9 cellular contexts compared by ENCODE assay signal in the genomic region with DNA sequence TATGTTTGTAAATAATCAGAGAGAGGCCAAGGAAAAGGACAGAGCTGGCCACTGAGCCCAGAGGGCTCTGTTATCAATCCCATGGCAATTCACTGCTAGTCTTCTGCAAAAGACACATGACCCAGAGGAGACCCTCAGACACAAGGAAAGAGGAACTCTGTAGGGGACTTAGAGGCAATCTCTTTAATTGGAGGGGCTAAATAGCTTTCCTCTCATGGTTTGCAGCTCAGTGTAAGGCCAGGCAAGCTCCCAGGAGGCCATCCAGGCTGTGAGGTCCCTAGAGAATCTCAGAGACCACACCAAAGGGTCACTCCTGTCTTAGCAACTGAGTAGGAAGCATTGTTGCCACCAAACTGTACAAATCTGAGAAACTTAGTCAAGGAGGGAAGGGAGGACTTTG. TPM values are rescaled to one million over a fixed set of nuclear protein-coding genes. Genes with fewer than 3 reads are reported as not detected.
DNase-seq lines count a peak whose midpoint lies in the region; ATAC-seq and TF ChIP-seq lines count a peak whose summit lies in the region.
"Had no signal": no experiment of that assay in that cellular context is flagged by ENCODE, and none has a peak within 500 bp of the region (broad histone marks: within the 10 kb centered on the region; RNA-seq: fewer than 3 reads in every experiment).

No MANE protein-coding gene starts in this region.

- POLR2A ChIA-PET in SK-N-SH (lab: Yijun Ruan, JAX) = no interaction called here

- H3K36me3 ChIP-seq in CD4-positive, CD25-positive, alpha-beta regulatory T cell (ENCODE audit: control insufficient read depth, insufficient read depth, low read length) = no peaks in the 10 kb centered on the region
- H3K36me3 ChIP-seq in colonic mucosa (no peaks in the 10 kb centered on the region), SK-N-SH (replicated peaks in 1 of 2; ENCODE audit: control insufficient read depth in 1 of 2, insufficient read depth in 2 of 2, low read length in 1 of 2) (no peaks in the 10 kb centered on the region)

- no peaks in the 10 kb centered on the region for H3F3A ChIP-seq in SK-N-SH (replicated peaks; ENCODE audit: insufficient read depth)

- no peak for ATAC-seq in CD4-positive, CD25-positive, alpha-beta regulatory T cell (ENCODE audit: low read depth in 2 of 2)
- ATAC-seq in HG03135 (IDR thresholded peaks at IDR 0.05; ENCODE audit: unreplicated experiment) = peak; percentile 7

- H3K27me3 ChIP-seq in CD4-positive, CD25-positive, alpha-beta regulatory T cell (ENCODE audit: control insufficient read depth, insufficient read depth, low read length) = no peaks in the 10 kb centered on the region
- H3K27me3 ChIP-seq in colonic mucosa = no peaks in the 10 kb centered on the region
- H3K27me3 ChIP-seq in SK-N-SH (ENCODE audit: insufficient read depth) = peaks cover 67% of the 10 kb centered on the region

- H3K27me3 Mint-ChIP-seq in CD4-positive, CD25-positive, alpha-beta regulatory T cell = peaks cover 5% of the 10 kb centered on the region
- H3K27me3 Mint-ChIP-seq in nephron (ENCODE audit: low read depth) = peaks cover 23% of the 10 kb centered on the region

- H3K27ac Mint-ChIP-seq in CD4-positive, CD25-positive, alpha-beta regulatory T cell = peak overlapping the region; percentile 23 to 89 (median 68)
- peak overlapping the region; percentile 29 to 72 (median 68) for H3K27ac Mint-ChIP-seq in nephron

- no peaks in the 10 kb centered on the region for H3K9me2 ChIP-seq in SK-N-SH

- H4K20me1 ChIP-seq in SK-N-SH (ENCODE audit: insufficient read depth) = no peaks in the 10 kb centered on the region

- no peak overlapping the region for H2AFZ ChIP-seq in SK-N-SH (ENCODE audit: low read depth)

- no peak for TF ChIP-seq RAD21 in SK-N-SH (IDR thresholded peaks at IDR 0.05; ENCODE audit: low read length)

- H3K9ac ChIP-seq in colonic mucosa (ENCODE audit: low read depth in 2 of 2, low read length in 2 of 2) (peak overlapping the region in 1 of 2 donors; percentile 22), SK-N-SH (no peak overlapping the region)

- no peak overlapping the region for H3K4me2 ChIP-seq in SK-N-SH

- H3K9me3 Mint-ChIP-seq in CD4-positive, CD25-positive, alpha-beta regulatory T cell = no peaks in the 10 kb centered on the region
- no peaks in the 10 kb centered on the region for H3K9me3 Mint-ChIP-seq in nephron

- H3K36me3 Mint-ChIP-seq in CD4-positive, CD25-positive, alpha-beta regulatory T cell = no peaks in the 10 kb centered on the region
- H3K36me3 Mint-ChIP-seq in nephron (ENCODE audit: low read depth) = no peaks in the 10 kb centered on the region

- peaks cover 11% of the 10 kb centered on the region for H3K4me1 ChIP-seq in CD4-positive, CD25-positive, alpha-beta regulatory T cell (ENCODE audit: control insufficient read depth, insufficient read depth, low read length, poor library complexity, severe bottlenecking)
- peaks cover 4% of the 10 kb centered on the region for H3K4me1 ChIP-seq in colonic mucosa
- H3K4me1 ChIP-seq in SK-N-SH (ENCODE audit: control insufficient read depth in 1 of 2, insufficient read depth in 2 of 2, low read depth in 1 of 2, low read length in 1 of 2) = no peaks in the 10 kb centered on the region; a peak in 1 of 4 replicates

- peak overlapping the region; percentile 69 for H3K4me3 ChIP-seq in CD4-positive, CD25-positive, alpha-beta regulatory T cell (ENCODE audit: low read depth, low read length)
- H3K4me3 ChIP-seq in colonic mucosa = no peak overlapping the region
- no peak overlapping the region for H3K4me3 ChIP-seq in SK-N-SH (ENCODE audit: low read depth in 2 of 2, low read length in 1 of 2)

- no peaks in the 10 kb centered on the region for H3K79me2 ChIP-seq in SK-N-SH (ENCODE audit: insufficient read depth)

- peaks cover 11 to 35% (median 19%) of the 10 kb centered on the region in 4 donors for H3K4me1 Mint-ChIP-seq in CD4-positive, CD25-positive, alpha-beta regulatory T cell
- peaks cover 6% of the 10 kb centered on the region for H3K4me1 Mint-ChIP-seq in nephron

- peak overlapping the region in 3 of 4 donors; percentile 34 to 88 (median 83) for H3K4me3 Mint-ChIP-seq in CD4-positive, CD25-positive, alpha-beta regulatory T cell
- H3K4me3 Mint-ChIP-seq in nephron = peak overlapping the region in 1 of 3 experiments; percentile 28

- intact Hi-C loops in colonic mucosa (cut with DNase I) = no loop called here

- no peak for TF ChIP-seq EP300 in SK-N-SH (IDR thresholded peaks at IDR 0.05; ENCODE audit: borderline replicate concordance in 1 of 2, low read depth in 1 of 2, low read length in 1 of 2)

- DNase-seq in CD4-positive, CD25-positive, alpha-beta regulatory T cell = no peak
- no peak for DNase-seq in colonic mucosa
- DNase-seq in NAMALWA (ENCODE audit: low spot score) = no peak
- DNase-seq in SK-N-SH = no peak
- no peak for DNase-seq in NCI-H69 (lab: John Stamatoyannopoulos, UW)
- no peak for DNase-seq in SW 1271 (lab: John Stamatoyannopoulos, UW)

- CTCF ChIA-PET in SK-N-SH (lab: Yijun Ruan, JAX) = interaction anchor here (1.0 to 6.3 kb wide), 2 partner anchors 14 to 129 kb away, joined by 3 to 65 read pairs; no protein-coding TSS in a partner anchor

- H3K9me3 ChIP-seq in CD4-positive, CD25-positive, alpha-beta regulatory T cell (ENCODE audit: control insufficient read depth in 2 of 2, low read length in 2 of 2) = no peaks in the 10 kb centered on the region
- H3K9me3 ChIP-seq in colonic mucosa = no peaks in the 10 kb centered on the region
- H3K9me3 ChIP-seq in SK-N-SH = no peaks in the 10 kb centered on the region

- H3K27ac ChIP-seq in CD4-positive, CD25-positive, alpha-beta regulatory T cell (ENCODE audit: insufficient read depth, low read length, poor library complexity, severe bottlenecking) = no peak overlapping the region
- peak overlapping the region; percentile 39 for H3K27ac ChIP-seq in colonic mucosa
- no peak overlapping the region for H3K27ac ChIP-seq in SK-N-SH (ENCODE audit: low read depth in 2 of 2, low read length in 1 of 2)

- no peak for TF ChIP-seq CTCF in colonic mucosa (IDR thresholded peaks at IDR 0.05)
- TF ChIP-seq CTCF in nephron (IDR thresholded peaks at IDR 0.05; ENCODE audit: unreplicated experiment in 3 of 3) = no peak
- TF ChIP-seq CTCF in SK-N-SH (IDR thresholded peaks at IDR 0.05) = no peak

TF ChIP-seq in SK-N-SH, 30 proteins besides CTCF, POLR2A, EP300 and RAD21:
- no peak for TF ChIP-seq GATA2 (CRISPR knock-in tag; IDR thresholded peaks at IDR 0.05)
- TF ChIP-seq, protein P1, sequence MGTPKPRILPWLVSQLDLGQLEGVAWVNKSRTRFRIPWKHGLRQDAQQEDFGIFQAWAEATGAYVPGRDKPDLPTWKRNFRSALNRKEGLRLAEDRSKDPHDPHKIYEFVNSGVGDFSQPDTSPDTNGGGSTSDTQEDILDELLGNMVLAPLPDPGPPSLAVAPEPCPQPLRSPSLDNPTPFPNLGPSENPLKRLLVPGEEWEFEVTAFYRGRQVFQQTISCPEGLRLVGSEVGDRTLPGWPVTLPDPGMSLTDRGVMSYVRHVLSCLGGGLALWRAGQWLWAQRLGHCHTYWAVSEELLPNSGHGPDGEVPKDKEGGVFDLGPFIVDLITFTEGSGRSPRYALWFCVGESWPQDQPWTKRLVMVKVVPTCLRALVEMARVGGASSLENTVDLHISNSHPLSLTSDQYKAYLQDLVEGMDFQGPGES (IDR thresholded peaks at IDR 0.05; ENCODE audit: low read depth, low read length) = no peak
- TF ChIP-seq, protein P2, sequence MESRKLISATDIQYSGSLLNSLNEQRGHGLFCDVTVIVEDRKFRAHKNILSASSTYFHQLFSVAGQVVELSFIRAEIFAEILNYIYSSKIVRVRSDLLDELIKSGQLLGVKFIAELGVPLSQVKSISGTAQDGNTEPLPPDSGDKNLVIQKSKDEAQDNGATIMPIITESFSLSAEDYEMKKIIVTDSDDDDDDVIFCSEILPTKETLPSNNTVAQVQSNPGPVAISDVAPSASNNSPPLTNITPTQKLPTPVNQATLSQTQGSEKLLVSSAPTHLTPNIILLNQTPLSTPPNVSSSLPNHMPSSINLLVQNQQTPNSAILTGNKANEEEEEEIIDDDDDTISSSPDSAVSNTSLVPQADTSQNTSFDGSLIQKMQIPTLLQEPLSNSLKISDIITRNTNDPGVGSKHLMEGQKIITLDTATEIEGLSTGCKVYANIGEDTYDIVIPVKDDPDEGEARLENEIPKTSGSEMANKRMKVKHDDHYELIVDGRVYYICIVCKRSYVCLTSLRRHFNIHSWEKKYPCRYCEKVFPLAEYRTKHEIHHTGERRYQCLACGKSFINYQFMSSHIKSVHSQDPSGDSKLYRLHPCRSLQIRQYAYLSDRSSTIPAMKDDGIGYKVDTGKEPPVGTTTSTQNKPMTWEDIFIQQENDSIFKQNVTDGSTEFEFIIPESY (IDR thresholded peaks at IDR 0.05; ENCODE audit: borderline replicate concordance, low read depth) = no peak
- TF ChIP-seq YY1 (IDR thresholded peaks at IDR 0.05; ENCODE audit: low read depth) = no peak

RNA-seq across cellular contexts. Expression of a gene that starts 10.0 kb away (rescaled TPM):
- total RNA-seq in CD4-positive, CD25-positive, alpha-beta regulatory T cell = 14.0 TPM
- 10 to 100 TPM in 1 of 4 donors, 1 to 10 TPM in 3; 7.0 to 14.9 (median 8.9) TPM for polyA plus RNA-seq in CD4-positive, CD25-positive, alpha-beta regulatory T cell
- 1 to 10 TPM; 1.6 to 4.3 TPM for total RNA-seq in colonic mucosa
- not detected in 2 replicates for polyA plus RNA-seq in SK-N-SH (2012; rRNA removed)
- not detected in 2 replicates for polyA plus RNA-seq in SK-N-SH (2012; cell fraction: cytosol; rRNA removed)
- polyA plus RNA-seq in SK-N-SH (2012; cell fraction: nucleus; rRNA removed) = not detected in 2 replicates
- total RNA-seq: NCI-H460 had no signal

RNA-seq across cellular contexts. Expression of a gene that starts 51.0 kb away (rescaled TPM):
- 425 TPM for total RNA-seq in CD4-positive, CD25-positive, alpha-beta regulatory T cell
- 10 to 100 TPM; 43.9 to 58.7 (median 53.8) TPM for polyA plus RNA-seq in CD4-positive, CD25-positive, alpha-beta regulatory T cell
- 100 to 1,000 TPM; 149 to 167 TPM for total RNA-seq in colonic mucosa
- polyA plus RNA-seq in SK-N-SH (2012; rRNA removed) = 104 and 116 TPM in 2 replicates
- 87.9 and 91.4 TPM in 2 replicates for polyA plus RNA-seq in SK-N-SH (2012; cell fraction: cytosol; rRNA removed)
- polyA plus RNA-seq in SK-N-SH (2012; cell fraction: nucleus; rRNA removed) = 186 and 280 TPM in 2 replicates

RNA-seq across cellular contexts. Expression of a gene that starts 54.1 kb away (rescaled TPM):
- 102 TPM for total RNA-seq in CD4-positive, CD25-positive, alpha-beta regulatory T cell
- 100 to 1,000 TPM in 3 of 4 donors, 10 to 100 TPM in 1; 97.9 to 292 (median 209) TPM for polyA plus RNA-seq in CD4-positive, CD25-positive, alpha-beta regulatory T cell
- 10 to 100 TPM; 18.7 to 58.7 TPM for total RNA-seq in colonic mucosa
- polyA plus RNA-seq in SK-N-SH (2012; rRNA removed) = 1.6 and 1.9 TPM in 2 replicates
- 1.1 and 1.2 TPM in 2 replicates for polyA plus RNA-seq in SK-N-SH (2012; cell fraction: cytosol; rRNA removed)
- polyA plus RNA-seq in SK-N-SH (2012; cell fraction: nucleus; rRNA removed) = 0.36 and 1.1 TPM in 2 replicates
- total RNA-seq: NCI-H460 had no signal

RNA-seq across cellular contexts. Expression of a gene that starts 56.4 kb away (rescaled TPM):
- total RNA-seq in CD4-positive, CD25-positive, alpha-beta regulatory T cell = 153 TPM
- 100 to 1,000 TPM; 144 to 335 (median 244) TPM for polyA plus RNA-seq in CD4-positive, CD25-positive, alpha-beta regulatory T cell
- 10 to 100 TPM; 21.3 to 53.5 TPM for total RNA-seq in colonic mucosa
- polyA plus RNA-seq in SK-N-SH (2012; rRNA removed) = 1.0 and 2.0 TPM in 2 replicates
- polyA plus RNA-seq in SK-N-SH (2012; cell fraction: cytosol; rRNA removed) = 0.67 and 1.3 TPM in 2 replicates
- polyA plus RNA-seq in SK-N-SH (2012; cell fraction: nucleus; rRNA removed) = 0.45 and 1.1 TPM in 2 replicates
- total RNA-seq: NCI-H460 had no signal
